ENCODE assay signal across 16 cellular contexts in the genomic region with DNA sequence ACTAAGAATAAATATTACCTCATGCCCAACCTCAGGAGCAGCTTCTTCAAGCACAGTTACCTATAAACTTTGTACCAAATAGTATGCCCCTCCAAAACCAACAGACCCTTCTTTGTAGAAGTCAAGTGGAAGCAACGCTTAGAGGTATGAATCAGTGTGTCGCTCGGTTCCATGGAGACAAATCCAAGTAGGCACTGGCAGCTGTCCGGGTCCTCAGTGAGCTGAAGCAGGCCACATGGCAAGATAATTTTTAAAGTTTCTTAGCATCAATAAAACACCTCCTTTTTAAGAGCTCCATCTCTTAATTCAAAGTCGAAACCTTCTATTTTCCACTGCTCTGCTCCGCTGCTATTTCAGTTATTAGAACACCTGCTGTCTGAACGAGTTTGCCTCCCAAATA.
DNase-seq lines count a peak whose midpoint lies in the region; ATAC-seq, FAIRE-seq and TF ChIP-seq lines count a peak whose summit lies in the region.
"Had no signal": no experiment of that assay in that cellular context is flagged by ENCODE, and none has a peak within 500 bp of the region (broad histone marks: within the 10 kb centered on the region; RNA-seq: fewer than 3 reads in every experiment).

No MANE protein-coding gene starts in this region.

- H3K36me3 Mint-ChIP-seq in natural killer cell = no peaks in the 10 kb centered on the region
- H3K36me3 Mint-ChIP-seq: CD4-positive, CD25-positive, alpha-beta regulatory T cell had no signal

- H3K27ac Mint-ChIP-seq in natural killer cell = peak overlapping the region in 1 of 2 donors; percentile 63
- H3K27ac Mint-ChIP-seq: CD4-positive, CD25-positive, alpha-beta regulatory T cell had no signal

- FAIRE-seq in frontal cortex (lab: Jason Lieb, UNC) = no peak

- TF ChIP-seq CTCF in natural killer cell (IDR thresholded peaks at IDR 0.05) (no peak), GM20000 (IDR thresholded peaks at IDR 0.05; ENCODE audit: extremely low read depth, missing control alignments) (no peak)

- H3K4me3 Mint-ChIP-seq in natural killer cell = peak overlapping the region; percentile 9
- H3K4me3 Mint-ChIP-seq: CD4-positive, CD25-positive, alpha-beta regulatory T cell had no signal

- DNase-seq in natural killer cell (no peak), frontal cortex (ENCODE audit: low spot score in 2 of 2) (no peak), NOMO-1 treated with DMSO at 0.1 percent for 48 hours (lab: John Stamatoyannopoulos, UW; ENCODE audit: unreplicated experiment) (no peak), GM20000 (ENCODE audit: low spot score) (no peak)
- DNase-seq: CD4-positive, CD25-positive, alpha-beta regulatory T cell; IMR-90; NCI-H1417; NCI-H2029; NCI-H524 treated with DMSO at 0.1 percent for 48 hours; NK-92 treated with Interleukin-12 subunit alpha and Interleukin-12 subunit beta, amount 100 ng/mL, for 24 hours; PC-9; T-helper 9 cell had no signal

- no peaks in the 10 kb centered on the region for H3K27me3 Mint-ChIP-seq in natural killer cell (ENCODE audit: low read depth in 2 of 2)
- H3K27me3 Mint-ChIP-seq: CD4-positive, CD25-positive, alpha-beta regulatory T cell had no signal

- H3K4me1 Mint-ChIP-seq in natural killer cell = peaks cover 47 to 59% of the 10 kb centered on the region in 2 donors

- H3K9me3 Mint-ChIP-seq in natural killer cell = no peaks in the 10 kb centered on the region
- H3K9me3 Mint-ChIP-seq: CD4-positive, CD25-positive, alpha-beta regulatory T cell had no signal

- intact Hi-C loops in natural killer cell (cut with micrococcal nuclease) = no loop called here

- ATAC-seq in GM18519 (IDR thresholded peaks at IDR 0.05; ENCODE audit: low FRiP score, unreplicated experiment) (peak; percentile 13), GM21447 (IDR thresholded peaks at IDR 0.05; ENCODE audit: unreplicated experiment) (peak; percentile 23), HG03432 (IDR thresholded peaks at IDR 0.05; ENCODE audit: unreplicated experiment) (peak; percentile 12), natural killer cell (no peak), GM21529 (IDR thresholded peaks at IDR 0.05; ENCODE audit: unreplicated experiment) (no peak)

Comparison
In these comparisons a context has a peak if more than half of its experiments do, and no peak if none do; other contexts are left out.
1. ATAC-seq: peak in GM18519 (single experiment), GM21447 (single experiment) and HG03432 (single experiment); none in natural killer cell (0 of 3) and GM21529 (single experiment).